Comparison of ENCODE assay signal across 1 cellular context in the genomic region with DNA sequence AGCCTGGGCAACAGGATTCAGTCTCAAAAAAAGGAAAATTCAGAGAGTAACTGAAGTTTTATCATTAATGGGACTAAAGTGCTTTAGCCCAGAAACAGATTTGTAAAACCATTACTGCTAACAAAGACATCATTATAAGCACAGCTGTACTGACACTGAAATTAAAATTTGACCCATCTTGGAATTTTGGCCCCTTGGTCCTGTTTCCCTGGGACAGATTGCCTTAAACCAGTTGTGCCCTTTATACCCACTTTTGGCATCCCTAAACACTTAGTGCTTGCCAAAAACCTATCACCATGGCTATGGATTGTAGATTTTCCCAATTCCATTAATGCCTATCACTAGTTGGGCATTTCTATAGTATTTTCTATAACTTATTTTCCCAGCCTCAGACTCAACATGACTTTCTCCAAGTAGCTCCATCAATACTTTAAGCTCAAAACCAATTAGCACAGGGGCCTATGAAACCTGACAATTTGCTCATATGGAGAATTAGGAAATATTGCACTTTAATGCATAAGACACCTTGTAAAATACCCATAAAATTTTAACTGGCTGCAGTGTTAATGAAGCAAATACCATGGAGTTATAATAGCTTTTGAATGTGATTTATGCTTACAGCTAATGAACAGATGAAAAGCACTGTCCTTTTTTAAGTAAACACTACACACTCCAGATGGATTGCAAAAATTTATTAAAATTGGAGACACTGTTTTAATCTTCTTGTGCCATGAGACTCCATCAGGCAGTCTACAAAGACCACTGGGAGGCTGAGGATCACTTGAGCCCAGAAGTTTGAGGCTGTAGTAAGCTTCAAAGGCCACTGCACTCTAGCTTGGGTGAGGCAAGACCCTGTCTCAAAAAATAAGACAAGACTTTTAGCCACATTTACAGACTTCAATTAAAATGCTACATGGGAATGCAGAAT.
A peak's percentile ranks its signal among the peaks of the same experiment; 100 is the strongest.
TF ChIP-seq lines count a peak whose summit lies in the region.

No MANE protein-coding gene starts in this region.

TF ChIP-seq in SK-N-SH treated with all-trans-retinoic acid at 6 μM for 48 hours, 23 proteins besides CTCF, POLR2A, EP300 and RAD21 (continued from another document):
- TF ChIP-seq, protein P1, sequence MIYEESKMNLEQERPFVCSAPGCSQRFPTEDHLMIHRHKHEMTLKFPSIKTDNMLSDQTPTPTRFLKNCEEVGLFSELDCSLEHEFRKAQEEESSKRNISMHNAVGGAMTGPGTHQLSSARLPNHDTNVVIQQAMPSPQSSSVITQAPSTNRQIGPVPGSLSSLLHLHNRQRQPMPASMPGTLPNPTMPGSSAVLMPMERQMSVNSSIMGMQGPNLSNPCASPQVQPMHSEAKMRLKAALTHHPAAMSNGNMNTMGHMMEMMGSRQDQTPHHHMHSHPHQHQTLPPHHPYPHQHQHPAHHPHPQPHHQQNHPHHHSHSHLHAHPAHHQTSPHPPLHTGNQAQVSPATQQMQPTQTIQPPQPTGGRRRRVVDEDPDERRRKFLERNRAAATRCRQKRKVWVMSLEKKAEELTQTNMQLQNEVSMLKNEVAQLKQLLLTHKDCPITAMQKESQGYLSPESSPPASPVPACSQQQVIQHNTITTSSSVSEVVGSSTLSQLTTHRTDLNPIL (CRISPR knock-in tag; IDR thresholded peaks at IDR 0.05; ENCODE audit: low read depth): no peak
- TF ChIP-seq OSR1 (CRISPR knock-in tag; IDR thresholded peaks at IDR 0.05): no peak
- TF ChIP-seq ESRRG (CRISPR knock-in tag; IDR thresholded peaks at IDR 0.05): peak; percentile 82
- TF ChIP-seq ZC3H10 (CRISPR knock-in tag; IDR thresholded peaks at IDR 0.05): peak; percentile 48; the same call in 1 of the 2 replicates
- TF ChIP-seq ZFP3 (CRISPR knock-in tag; IDR thresholded peaks at IDR 0.05): no peak
- TF ChIP-seq ZNF70 (CRISPR knock-in tag; IDR thresholded peaks at IDR 0.05): no peak
- TF ChIP-seq, protein P2, sequence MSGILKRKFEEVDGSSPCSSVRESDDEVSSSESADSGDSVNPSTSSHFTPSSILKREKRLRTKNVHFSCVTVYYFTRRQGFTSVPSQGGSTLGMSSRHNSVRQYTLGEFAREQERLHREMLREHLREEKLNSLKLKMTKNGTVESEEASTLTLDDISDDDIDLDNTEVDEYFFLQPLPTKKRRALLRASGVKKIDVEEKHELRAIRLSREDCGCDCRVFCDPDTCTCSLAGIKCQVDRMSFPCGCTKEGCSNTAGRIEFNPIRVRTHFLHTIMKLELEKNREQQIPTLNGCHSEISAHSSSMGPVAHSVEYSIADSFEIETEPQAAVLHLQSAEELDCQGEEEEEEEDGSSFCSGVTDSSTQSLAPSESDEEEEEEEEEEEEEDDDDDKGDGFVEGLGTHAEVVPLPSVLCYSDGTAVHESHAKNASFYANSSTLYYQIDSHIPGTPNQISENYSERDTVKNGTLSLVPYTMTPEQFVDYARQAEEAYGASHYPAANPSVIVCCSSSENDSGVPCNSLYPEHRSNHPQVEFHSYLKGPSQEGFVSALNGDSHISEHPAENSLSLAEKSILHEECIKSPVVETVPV (CRISPR knock-in tag; IDR thresholded peaks at IDR 0.05): peak; percentile 62; the same call in 1 of the 2 replicates
- no peak for TF ChIP-seq ISL1 (CRISPR knock-in tag; IDR thresholded peaks at IDR 0.05)
- 0 out of 2 replicates have a peak, but pooled peaks have one; percentile 50 for TF ChIP-seq GLIS3 (CRISPR knock-in tag; IDR thresholded peaks at IDR 0.05)
